ENCODE assay signal across 34 cellular contexts in genomic region chrX:20498851-20499635, GRCh38.
DNase-seq lines count a peak whose midpoint lies in the region; ATAC-seq and TF ChIP-seq lines count a peak whose summit lies in the region.
"Had no signal": no experiment of that assay in that cellular context is flagged by ENCODE, and none has a peak within 500 bp of the region (broad histone marks: within the 10 kb centered on the region; RNA-seq: fewer than 3 reads in every experiment).

No MANE protein-coding gene starts in this region.

- H3K9me3 ChIP-seq in PC-3 (ENCODE audit: low read length) (no peaks in the 10 kb centered on the region), T-helper 17 cell (ENCODE audit: control insufficient read depth, low read length, poor library complexity, severe bottlenecking) (no peaks in the 10 kb centered on the region)
- H3K9me3 ChIP-seq: esophagus muscularis mucosa, gastrocnemius medialis, ovary, spleen, upper lobe of right lung had no signal

- TF ChIP-seq CTCF in PC-3 (conservative IDR thresholded peaks at IDR 0.05; ENCODE audit: low read depth, low read length): no peak
- no peak for TF ChIP-seq CTCF in glutamatergic neuron (IDR thresholded peaks at IDR 0.05; ENCODE audit: partially characterized antibody, unreplicated experiment)
- TF ChIP-seq CTCF in chondrocyte (IDR thresholded peaks at IDR 0.05): no peak

- H3K9me3 Mint-ChIP-seq in T-helper 1 cell treated with Interleukin-12 subunit alpha and Interleukin-12 subunit beta and Interleukin-4 antibody, amounts not matched to agents 30 μg/mL and 1 μg/mL, for 36 hours: no peaks in the 10 kb centered on the region
- H3K9me3 Mint-ChIP-seq in glutamatergic neuron (ENCODE audit: unreplicated experiment): no peaks in the 10 kb centered on the region
- H3K9me3 Mint-ChIP-seq in chondrocyte (ENCODE audit: low read depth): peaks cover 1% of the 10 kb centered on the region
- H3K9me3 Mint-ChIP-seq: central memory CD8-positive, alpha-beta T cell; memory B cell had no signal

- no TSS peak for BruUV-seq in PC-3 (replicated peaks; lab: Mats Ljungman, UMichigan)

- H3K4me3 ChIP-seq in PC-3 (ENCODE audit: low read length): no peak overlapping the region
- H3K4me3 ChIP-seq: dorsolateral prefrontal cortex, esophagus muscularis mucosa, gastrocnemius medialis, GM12878, hepatocyte, ovary, spleen, upper lobe of right lung had no signal

- H3K36me3 ChIP-seq in PC-3 (ENCODE audit: low read depth, low read length): no peaks in the 10 kb centered on the region
- H3K36me3 ChIP-seq: esophagus muscularis mucosa, gastrocnemius medialis, ovary, spleen, upper lobe of right lung had no signal

- no peak overlapping the region for H3K27ac Mint-ChIP-seq in T-helper 1 cell treated with Interleukin-12 subunit alpha and Interleukin-12 subunit beta and Interleukin-4 antibody, amounts not matched to agents 30 μg/mL and 1 μg/mL, for 36 hours
- H3K27ac Mint-ChIP-seq in glutamatergic neuron (ENCODE audit: unreplicated experiment) (no peak overlapping the region), T-helper 17 cell (no peak overlapping the region), chondrocyte (ENCODE audit: unreplicated experiment) (no peak overlapping the region)
- H3K27ac Mint-ChIP-seq: activated T-helper 1 cell treated with anti-CD3 and anti-CD28 coated beads, Interleukin-12 subunit alpha, Interleukin-12 subunit beta, Interleukin-2, Interleukin-4 antibody, amounts not matched to agents 30 ng/mL and 10 ng/mL and 1 ng/mL, durations not matched to agents 14 hours and 24 hours and 36 hours; CD4-positive, CD25-positive, alpha-beta regulatory T cell; memory B cell had no signal

- H3K4me3 Mint-ChIP-seq in T-helper 1 cell treated with Interleukin-12 subunit alpha and Interleukin-12 subunit beta and Interleukin-4 antibody, amounts not matched to agents 30 μg/mL and 1 μg/mL, for 36 hours: peak overlapping the region; percentile 13
- H3K4me3 Mint-ChIP-seq in glutamatergic neuron (ENCODE audit: unreplicated experiment) (peak overlapping the region; percentile 30), T-helper 17 cell (no peak overlapping the region), chondrocyte (ENCODE audit: unreplicated experiment) (no peak overlapping the region)
- H3K4me3 Mint-ChIP-seq: activated T-helper 1 cell treated with anti-CD3 and anti-CD28 coated beads, Interleukin-12 subunit alpha, Interleukin-12 subunit beta, Interleukin-2, Interleukin-4 antibody, amounts not matched to agents 30 ng/mL and 10 ng/mL and 1 ng/mL, durations not matched to agents 14 hours and 24 hours and 36 hours; CD4-positive, CD25-positive, alpha-beta regulatory T cell; central memory CD8-positive, alpha-beta T cell; memory B cell; neural crest cell had no signal

- DNase-seq in T-helper 1 cell (no peak), PC-3 (no peak), glutamatergic neuron (no peak), T-helper 17 cell (no peak), chondrocyte (ENCODE audit: low spot score) (no peak), iPS-NIHi7 (ENCODE audit: extremely low spot score) (no peak)
- DNase-seq: activated CD4-positive, alpha-beta T cell treated with anti-CD3 and anti-CD28 coated beads, Interleukin-2, amount 50 U/mL, for 4 hours; activated naive CD4-positive, alpha-beta T cell treated with Interleukin-2 at 50 U/mL for 16 hours; AML-193; CD4-positive, CD25-positive, alpha-beta regulatory T cell; dorsolateral prefrontal cortex; gastrocnemius medialis; left cardiac atrium; NCI-H2029; NCI-H748 treated with DMSO at 0.1 percent for 48 hours; ovary; RPMI8226; spleen; stimulated activated CD4-positive, alpha-beta T cell treated with anti-CD3 and anti-CD28 coated beads, Interleukin-2, amount 100 ng/mL, for 24 hours; stimulated activated naive CD8-positive, alpha-beta T cell treated with anti-CD3 and anti-CD28 coated beads, Interleukin-15, Interleukin-2, amounts not matched to agents 100 U/mL and 50 U/mL, for 24 hours; T-helper 2 cell; upper lobe of right lung had no signal

- H4K20me1 ChIP-seq in PC-3 (ENCODE audit: low read length): no peaks in the 10 kb centered on the region

- CTCF ChIA-PET in PC-3 (lab: Charles Lee): no interaction called here

- intact Hi-C loops in PC-3 (cut with micrococcal nuclease): no loop called here

- H3K4me2 ChIP-seq in PC-3 (ENCODE audit: low read length): no peak overlapping the region
- H3K4me2 ChIP-seq: hepatocyte had no signal

- no peaks in the 10 kb centered on the region for H3K79me2 ChIP-seq in PC-3 (ENCODE audit: low read length)
- H3K79me2 ChIP-seq: hepatocyte had no signal

- peak; percentile 73 for ATAC-seq in PC-3
- ATAC-seq in T-helper 17 cell: no peak
- ATAC-seq in GM18498 (IDR thresholded peaks at IDR 0.05; ENCODE audit: unreplicated experiment): no peak
- ATAC-seq: activated CD4-positive, CD25-positive, alpha-beta regulatory T cell treated with anti-CD3 and anti-CD28 coated beads, Interleukin-2, amount 50 U/mL, for 24 hours; gastrocnemius medialis; GM12878; HCT116; left cardiac atrium; stimulated activated naive CD8-positive, alpha-beta T cell treated with anti-CD3 and anti-CD28 coated beads, Interleukin-15, Interleukin-2, amounts not matched to agents 100 U/mL and 50 U/mL, for 24 hours; upper lobe of right lung had no signal

- no peaks in the 10 kb centered on the region for H3K4me1 ChIP-seq in PC-3 (ENCODE audit: insufficient read depth, low read length)
- H3K4me1 ChIP-seq: esophagus muscularis mucosa, gastrocnemius medialis, spleen, upper lobe of right lung had no signal

- no peak overlapping the region for H2AFZ ChIP-seq in PC-3 (ENCODE audit: low read length)
- H2AFZ ChIP-seq: hepatocyte had no signal

- no peaks in the 10 kb centered on the region for H3K27me3 ChIP-seq in PC-3 (ENCODE audit: low read length)
- H3K27me3 ChIP-seq: esophagus muscularis mucosa, gastrocnemius medialis, hepatocyte, ovary, upper lobe of right lung had no signal

- POLR2A ChIA-PET in PC-3 (lab: Charles Lee; ENCODE audit: unreplicated experiment): no interaction called here

- H3K27me3 Mint-ChIP-seq in T-helper 1 cell treated with Interleukin-12 subunit alpha and Interleukin-12 subunit beta and Interleukin-4 antibody, amounts not matched to agents 30 μg/mL and 1 μg/mL, for 36 hours (ENCODE audit: low read depth): peaks cover 44% of the 10 kb centered on the region
- H3K27me3 Mint-ChIP-seq in glutamatergic neuron (ENCODE audit: unreplicated experiment) (no peaks in the 10 kb centered on the region), T-helper 17 cell (no peaks in the 10 kb centered on the region), chondrocyte (ENCODE audit: low read depth) (no peaks in the 10 kb centered on the region)

- H3F3A ChIP-seq in PC-3 (ENCODE audit: low read length, unreplicated experiment): no peaks in the 10 kb centered on the region

- peaks cover 22% of the 10 kb centered on the region for H3K4me1 Mint-ChIP-seq in T-helper 1 cell treated with Interleukin-12 subunit alpha and Interleukin-12 subunit beta and Interleukin-4 antibody, amounts not matched to agents 30 μg/mL and 1 μg/mL, for 36 hours (ENCODE audit: low read depth)
- H3K4me1 Mint-ChIP-seq in glutamatergic neuron (ENCODE audit: low read depth, unreplicated experiment) (peaks cover 12% of the 10 kb centered on the region), T-helper 17 cell (peaks cover 11% of the 10 kb centered on the region), chondrocyte (ENCODE audit: low read depth) (peaks cover 8% of the 10 kb centered on the region)
- H3K4me1 Mint-ChIP-seq: memory B cell had no signal

- no peak overlapping the region for H3K27ac ChIP-seq in PC-3 (ENCODE audit: low read length)
- H3K27ac ChIP-seq: dorsolateral prefrontal cortex, esophagus muscularis mucosa, gastrocnemius medialis, HL-60, ovary, spleen, upper lobe of right lung had no signal

- peaks cover 1% of the 10 kb centered on the region for H3K36me3 Mint-ChIP-seq in T-helper 1 cell treated with Interleukin-12 subunit alpha and Interleukin-12 subunit beta and Interleukin-4 antibody, amounts not matched to agents 30 μg/mL and 1 μg/mL, for 36 hours (ENCODE audit: low read depth)
- no peaks in the 10 kb centered on the region for H3K36me3 Mint-ChIP-seq in glutamatergic neuron (ENCODE audit: unreplicated experiment)
- no peaks in the 10 kb centered on the region for H3K36me3 Mint-ChIP-seq in T-helper 17 cell (ENCODE audit: low read depth)
- H3K36me3 Mint-ChIP-seq in chondrocyte (ENCODE audit: low read depth): no peaks in the 10 kb centered on the region
- H3K36me3 Mint-ChIP-seq: CD4-positive, CD25-positive, alpha-beta regulatory T cell; memory B cell had no signal

- H3K9ac ChIP-seq in PC-3 (ENCODE audit: low read length): no peak overlapping the region

- no peaks in the 10 kb centered on the region for H3K9me2 ChIP-seq in PC-3 (replicated peaks; ENCODE audit: low read length)

Comparison
In these comparisons a context has a peak if more than half of its experiments do, and no peak if none do; other contexts are left out.
1. H3K4me3 Mint-ChIP-seq: peak in T-helper 1 cell treated with Interleukin-12 subunit alpha and Interleukin-12 subunit beta and Interleukin-4 antibody, amounts not matched to agents 30 μg/mL and 1 μg/mL, for 36 hours (single experiment) and glutamatergic neuron (single experiment); none in T-helper 17 cell (single experiment) and chondrocyte (single experiment).